Comparison of ENCODE assay signal across 17 cellular contexts in genomic region chr3:184693011-184693975, GRCh38. TPM values are rescaled to one million over a fixed set of nuclear protein-coding genes. Genes with fewer than 3 reads are reported as not detected.
DNase-seq lines count a peak whose midpoint lies in the region; ATAC-seq and TF ChIP-seq lines count a peak whose summit lies in the region.
"Had no signal": no experiment of that assay in that cellular context is flagged by ENCODE, and none has a peak within 500 bp of the region (broad histone marks: within the 10 kb centered on the region; RNA-seq: fewer than 3 reads in every experiment).

No MANE protein-coding gene starts in this region.

- no peak overlapping the region for H3K27ac ChIP-seq in RWPE1

- intact Hi-C loops in posterior vena cava (cut with DNase I): no loop called here

- no peaks in the 10 kb centered on the region for H3K36me3 Mint-ChIP-seq in glutamatergic neuron (ENCODE audit: unreplicated experiment)
- H3K36me3 Mint-ChIP-seq in activated T-cell treated with anti-CD3 and anti-CD28 coated beads, Interleukin-2, amount 50 U/mL, for 4 hours (ENCODE audit: insufficient read depth): no peaks in the 10 kb centered on the region

- no peak for ATAC-seq in activated T-cell treated with anti-CD3 and anti-CD28 coated beads, Interleukin-2, amount 50 U/mL, for 4 hours
- no peak for ATAC-seq in HG02884 (IDR thresholded peaks at IDR 0.05; ENCODE audit: unreplicated experiment)
- ATAC-seq: Right ventricle myocardium inferior had no signal

- DNase-seq in DMS 273 (lab: John Stamatoyannopoulos, UW; ENCODE audit: unreplicated experiment) (peak; percentile 97), NCI-H524 treated with DMSO at 0.1 percent for 48 hours (lab: John Stamatoyannopoulos, UW) (peak; percentile 99), glutamatergic neuron (peak; percentile 90), posterior vena cava (ENCODE audit: low spot score) (peak; percentile 42), foreskin fibroblast (no peak), RWPE1 (ENCODE audit: low spot score) (no peak)
- no peak for DNase-seq in activated T-cell treated with anti-CD3 and anti-CD28 coated beads, Interleukin-2, amount 50 U/mL, for 4 hours
- DNase-seq: activated CD4-positive, alpha-beta T cell treated with anti-CD3 and anti-CD28 coated beads, Interleukin-2, amount 10 ng/mL, durations not matched to agents 7 days and 5 days; amniotic stem cell; DND-41; esophagus squamous epithelium; H9; NCI-H146; T1000 had no signal

- H3K27me3 Mint-ChIP-seq in glutamatergic neuron (ENCODE audit: unreplicated experiment): peaks cover 22% of the 10 kb centered on the region
- peaks cover 5% of the 10 kb centered on the region for H3K27me3 Mint-ChIP-seq in activated T-cell treated with anti-CD3 and anti-CD28 coated beads, Interleukin-2, amount 50 U/mL, for 4 hours (ENCODE audit: low read depth)
- H3K27me3 Mint-ChIP-seq: B cell had no signal

- H3K4me3 ChIP-seq in foreskin fibroblast (ENCODE audit: low read depth in 1 of 2, low read length in 2 of 2): no peak overlapping the region
- H3K4me3 ChIP-seq: esophagus squamous epithelium had no signal

- TF ChIP-seq CTCF in glutamatergic neuron (IDR thresholded peaks at IDR 0.05; ENCODE audit: partially characterized antibody, unreplicated experiment): no peak
- TF ChIP-seq CTCF in foreskin fibroblast (IDR thresholded peaks at IDR 0.05; ENCODE audit: low read depth, low read length): no peak
- no peak for TF ChIP-seq CTCF in RWPE1 (conservative IDR thresholded peaks at IDR 0.05; ENCODE audit: low read depth)

- CTCF ChIA-PET in RWPE1 (lab: Yijun Ruan, JAX): no interaction called here

- peak overlapping the region; percentile 86 for H3K4me3 Mint-ChIP-seq in glutamatergic neuron (ENCODE audit: unreplicated experiment)
- H3K4me3 Mint-ChIP-seq in activated T-cell treated with anti-CD3 and anti-CD28 coated beads, Interleukin-2, amount 50 U/mL, for 4 hours: no peak overlapping the region
- H3K4me3 Mint-ChIP-seq: activated CD4-positive, alpha-beta T cell treated with anti-CD3 and anti-CD28 coated beads, Interleukin-2, amount 10 ng/mL, durations not matched to agents 7 days and 5 days; B cell had no signal

- POLR2A ChIA-PET in RWPE1 (lab: Yijun Ruan, JAX; ENCODE audit: low non-redundant PET): no interaction called here

- H3K4me1 Mint-ChIP-seq in glutamatergic neuron (ENCODE audit: low read depth, unreplicated experiment): peaks cover 47% of the 10 kb centered on the region
- no peaks in the 10 kb centered on the region for H3K4me1 Mint-ChIP-seq in activated T-cell treated with anti-CD3 and anti-CD28 coated beads, Interleukin-2, amount 50 U/mL, for 4 hours (ENCODE audit: low read depth)
- H3K4me1 Mint-ChIP-seq: activated CD4-positive, alpha-beta T cell treated with anti-CD3 and anti-CD28 coated beads, Interleukin-2, amount 10 ng/mL, durations not matched to agents 7 days and 5 days had no signal

- peak overlapping the region; percentile 93 for H3K27ac Mint-ChIP-seq in glutamatergic neuron (ENCODE audit: unreplicated experiment)
- H3K27ac Mint-ChIP-seq: activated CD4-positive, alpha-beta T cell treated with anti-CD3 and anti-CD28 coated beads, Interleukin-2, amount 10 ng/mL, durations not matched to agents 7 days and 5 days; B cell; H9 had no signal

- peaks cover 28% of the 10 kb centered on the region for H3K9me3 Mint-ChIP-seq in glutamatergic neuron (ENCODE audit: unreplicated experiment)
- H3K9me3 Mint-ChIP-seq in activated T-cell treated with anti-CD3 and anti-CD28 coated beads, Interleukin-2, amount 50 U/mL, for 4 hours: no peaks in the 10 kb centered on the region
- H3K9me3 Mint-ChIP-seq: activated CD4-positive, alpha-beta T cell treated with anti-CD3 and anti-CD28 coated beads, Interleukin-2, amount 10 ng/mL, durations not matched to agents 7 days and 5 days; H9 had no signal

RNA-seq across cellular contexts. Expression of gene MAGEF1, which starts 18.6 kb away (rescaled TPM):
- total RNA-seq in glutamatergic neuron (ENCODE audit: unreplicated experiment) (56.3 TPM), posterior vena cava (10 to 100 TPM; 29.6 to 31.3 TPM)
- total RNA-seq in activated T-cell treated with anti-CD3 and anti-CD28 coated beads, Interleukin-2, amount 50 U/mL, for 4 hours: 10 to 100 TPM; 24.8 to 27.6 (median 25.7) TPM

Comparison
In these comparisons a context has a peak if more than half of its experiments do, and no peak if none do; other contexts are left out.
1. DNase-seq: peak in DMS 273 (single experiment), NCI-H524 treated with DMSO at 0.1 percent for 48 hours (single experiment), glutamatergic neuron (single experiment) and posterior vena cava (single experiment); none in foreskin fibroblast (0 of 2), activated T-cell treated with anti-CD3 and anti-CD28 coated beads, Interleukin-2, amount 50 U/mL, for 4 hours (single experiment) and RWPE1 (single experiment).